In genomic region chr16:495127-495748, GRCh38 we compare ENCODE assay signal across 1 cellular context.
TF ChIP-seq lines count a peak whose summit lies in the region.

No MANE protein-coding gene starts in this region.

TF ChIP-seq in HEK293, 187 proteins besides CTCF, POLR2A, EP300 and RAD21 (continued from another document):
- no peak for TF ChIP-seq ZNF350 (tag by site-specific recombination; IDR thresholded peaks at IDR 0.05)
- no peak for TF ChIP-seq ZNF211 (tag by site-specific recombination; IDR thresholded peaks at IDR 0.05; ENCODE audit: low read depth)
- no peak for TF ChIP-seq ZNF629 (tag by site-specific recombination; IDR thresholded peaks at IDR 0.05)
- peak; percentile 43 for TF ChIP-seq ZIC2 (tag by site-specific recombination; IDR thresholded peaks at IDR 0.05)
- no peak for TF ChIP-seq ZNF157 (tag by site-specific recombination; IDR thresholded peaks at IDR 0.05)
- TF ChIP-seq ZNF324 (tag by site-specific recombination; IDR thresholded peaks at IDR 0.05), result no peak
- peak; percentile 94 for TF ChIP-seq ZNF600 (tag by site-specific recombination; IDR thresholded peaks at IDR 0.05)
- peak; percentile 67; the same call in 1 of the 2 replicates for TF ChIP-seq HIC1 (tag by site-specific recombination; IDR thresholded peaks at IDR 0.05)
- no peak for TF ChIP-seq ZNF366 (tag by site-specific recombination; conservative IDR thresholded peaks at IDR 0.05)
- TF ChIP-seq ZNF311 (tag by site-specific recombination; IDR thresholded peaks at IDR 0.05; ENCODE audit: borderline replicate concordance), result no peak
- no peak for TF ChIP-seq ZNF776 (tag by site-specific recombination; IDR thresholded peaks at IDR 0.05; ENCODE audit: borderline replicate concordance)
- TF ChIP-seq ZSCAN4 (tag by site-specific recombination; IDR thresholded peaks at IDR 0.05), result no peak
- no peak for TF ChIP-seq ZNF792 (tag by site-specific recombination; IDR thresholded peaks at IDR 0.05)
- no peak for TF ChIP-seq ZBTB20 (tag by site-specific recombination; IDR thresholded peaks at IDR 0.05)
- no peak for TF ChIP-seq ZSCAN23 (tag by site-specific recombination; IDR thresholded peaks at IDR 0.05)
- no peak for TF ChIP-seq ZNF132 (tag by site-specific recombination; IDR thresholded peaks at IDR 0.05; ENCODE audit: borderline replicate concordance)
- TF ChIP-seq GLIS2 (tag by site-specific recombination; IDR thresholded peaks at IDR 0.05), result peak; percentile 25; the same call in 1 of the 2 replicates
- no peak for TF ChIP-seq REPIN1 (tag by site-specific recombination; IDR thresholded peaks at IDR 0.05; ENCODE audit: low read depth)
- no peak for TF ChIP-seq ZSCAN5A (tag by site-specific recombination; IDR thresholded peaks at IDR 0.05)
- 0 out of 2 replicates have a peak, but pooled peaks have one; percentile 16 for TF ChIP-seq ZNF341 (tag by site-specific recombination; IDR thresholded peaks at IDR 0.05; ENCODE audit: low read depth)
- no peak for TF ChIP-seq ZNF214 (tag by site-specific recombination; IDR thresholded peaks at IDR 0.05; ENCODE audit: borderline replicate concordance)
- no peak for TF ChIP-seq ZNF549 (tag by site-specific recombination; IDR thresholded peaks at IDR 0.05)
- no peak for TF ChIP-seq ZNF223 (tag by site-specific recombination; IDR thresholded peaks at IDR 0.05)
- peak; percentile 85 for TF ChIP-seq GLIS1 (tag by site-specific recombination; IDR thresholded peaks at IDR 0.05)
- no peak for TF ChIP-seq ZNF416 (tag by site-specific recombination; IDR thresholded peaks at IDR 0.05)
- TF ChIP-seq YY1 (tag by site-specific recombination; IDR thresholded peaks at IDR 0.05), result no peak
- TF ChIP-seq TCF7L2 (IDR thresholded peaks at IDR 0.05; ENCODE audit: borderline replicate concordance, low read depth, low read length), result no peak
- no peak for TF ChIP-seq BCL6B (tag by site-specific recombination; IDR thresholded peaks at IDR 0.05)
- TF ChIP-seq ZNF26 (tag by site-specific recombination; IDR thresholded peaks at IDR 0.05), result no peak
